Comparison of ENCODE assay signal across 1 cellular context in the genomic region with DNA sequence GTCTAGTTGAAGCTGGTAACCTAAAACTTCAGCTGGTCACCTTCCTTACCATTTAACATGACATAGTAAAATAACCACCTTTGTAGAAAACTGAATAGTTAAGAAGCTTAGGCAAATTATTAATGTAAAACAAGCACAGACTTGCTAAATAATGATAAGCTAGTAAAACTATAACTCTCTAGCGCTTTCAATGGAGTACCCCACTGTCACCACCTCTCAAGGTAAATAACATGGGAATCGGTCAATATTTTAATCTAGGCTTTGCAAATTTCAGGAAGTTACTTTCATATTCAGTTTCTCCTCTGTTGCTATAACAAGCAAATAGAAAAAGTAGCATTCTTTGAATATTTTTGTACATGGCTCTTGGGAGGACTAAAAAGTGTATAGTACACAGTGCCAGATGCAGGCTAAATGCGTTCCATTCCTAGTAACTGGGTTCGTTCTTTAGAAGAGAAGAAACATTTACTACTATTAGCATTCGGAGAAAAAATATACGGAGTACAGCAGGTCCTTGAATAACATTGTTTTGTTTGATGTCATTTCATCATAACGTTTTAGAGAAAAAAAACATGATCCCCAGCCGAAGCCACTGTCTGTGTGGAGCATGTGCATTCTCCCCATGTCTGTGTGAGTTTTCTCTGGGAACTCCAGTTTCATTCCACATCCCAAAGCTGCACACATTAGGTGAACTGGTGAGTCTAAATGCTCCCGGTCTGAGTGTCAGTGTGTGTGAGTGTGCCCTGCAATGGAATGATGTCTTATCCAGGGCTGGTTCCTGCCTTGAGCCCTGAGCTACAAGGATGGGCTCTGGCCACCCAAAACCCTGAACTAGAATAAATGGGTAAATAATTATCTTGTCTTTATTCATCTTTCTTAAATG.
TF ChIP-seq lines count a peak whose summit lies in the region.

No MANE protein-coding gene starts in this region.

TF ChIP-seq in liver, 16 proteins besides CTCF, POLR2A, EP300 and RAD21 (continued from another document):
- TF ChIP-seq, protein P1, sequence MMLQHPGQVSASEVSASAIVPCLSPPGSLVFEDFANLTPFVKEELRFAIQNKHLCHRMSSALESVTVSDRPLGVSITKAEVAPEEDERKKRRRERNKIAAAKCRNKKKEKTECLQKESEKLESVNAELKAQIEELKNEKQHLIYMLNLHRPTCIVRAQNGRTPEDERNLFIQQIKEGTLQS (IDR thresholded peaks at IDR 0.05), result peak; percentile 42
- peak; percentile 82 for TF ChIP-seq FOXA2 (IDR thresholded peaks at IDR 0.05)
- TF ChIP-seq HNF4G (IDR thresholded peaks at IDR 0.05), result no peak
- peak; percentile 33 for TF ChIP-seq SP1 (IDR thresholded peaks at IDR 0.05)
- TF ChIP-seq NR2F2 (IDR thresholded peaks at IDR 0.05), result no peak
- TF ChIP-seq FOXA1 (IDR thresholded peaks at IDR 0.05), result peak; percentile 65
- TF ChIP-seq YY1 (IDR thresholded peaks at IDR 0.05), result peak; percentile 78
- TF ChIP-seq EGR1 (IDR thresholded peaks at IDR 0.05; ENCODE audit: low read depth in 2 of 2), result no peak
- peak; percentile 40 for TF ChIP-seq TAF1 (conservative IDR thresholded peaks at IDR 0.05)
- peak; percentile 25 to 57 for TF ChIP-seq JUND (IDR thresholded peaks at IDR 0.05)
- peak; percentile 42 for TF ChIP-seq ZBTB33 (IDR thresholded peaks at IDR 0.05)
- TF ChIP-seq, protein P2, sequence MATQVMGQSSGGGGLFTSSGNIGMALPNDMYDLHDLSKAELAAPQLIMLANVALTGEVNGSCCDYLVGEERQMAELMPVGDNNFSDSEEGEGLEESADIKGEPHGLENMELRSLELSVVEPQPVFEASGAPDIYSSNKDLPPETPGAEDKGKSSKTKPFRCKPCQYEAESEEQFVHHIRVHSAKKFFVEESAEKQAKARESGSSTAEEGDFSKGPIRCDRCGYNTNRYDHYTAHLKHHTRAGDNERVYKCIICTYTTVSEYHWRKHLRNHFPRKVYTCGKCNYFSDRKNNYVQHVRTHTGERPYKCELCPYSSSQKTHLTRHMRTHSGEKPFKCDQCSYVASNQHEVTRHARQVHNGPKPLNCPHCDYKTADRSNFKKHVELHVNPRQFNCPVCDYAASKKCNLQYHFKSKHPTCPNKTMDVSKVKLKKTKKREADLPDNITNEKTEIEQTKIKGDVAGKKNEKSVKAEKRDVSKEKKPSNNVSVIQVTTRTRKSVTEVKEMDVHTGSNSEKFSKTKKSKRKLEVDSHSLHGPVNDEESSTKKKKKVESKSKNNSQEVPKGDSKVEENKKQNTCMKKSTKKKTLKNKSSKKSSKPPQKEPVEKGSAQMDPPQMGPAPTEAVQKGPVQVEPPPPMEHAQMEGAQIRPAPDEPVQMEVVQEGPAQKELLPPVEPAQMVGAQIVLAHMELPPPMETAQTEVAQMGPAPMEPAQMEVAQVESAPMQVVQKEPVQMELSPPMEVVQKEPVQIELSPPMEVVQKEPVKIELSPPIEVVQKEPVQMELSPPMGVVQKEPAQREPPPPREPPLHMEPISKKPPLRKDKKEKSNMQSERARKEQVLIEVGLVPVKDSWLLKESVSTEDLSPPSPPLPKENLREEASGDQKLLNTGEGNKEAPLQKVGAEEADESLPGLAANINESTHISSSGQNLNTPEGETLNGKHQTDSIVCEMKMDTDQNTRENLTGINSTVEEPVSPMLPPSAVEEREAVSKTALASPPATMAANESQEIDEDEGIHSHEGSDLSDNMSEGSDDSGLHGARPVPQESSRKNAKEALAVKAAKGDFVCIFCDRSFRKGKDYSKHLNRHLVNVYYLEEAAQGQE (IDR thresholded peaks at IDR 0.05), result no peak
- TF ChIP-seq RXRA (IDR thresholded peaks at IDR 0.05), result peak; percentile 13 to 58
